ENCODE assay signal across 1 cellular context in genomic region chr6:144336900-144337299, GRCh38.
TF ChIP-seq lines count a peak whose summit lies in the region.

No MANE protein-coding gene starts in this region.

TF ChIP-seq in HepG2, 621 proteins besides CTCF, POLR2A, EP300 and RAD21:
- TF ChIP-seq ZNF670 (CRISPR knock-in tag; IDR thresholded peaks at IDR 0.05; ENCODE audit: borderline replicate concordance) (no peak), SALL1 (CRISPR knock-in tag; IDR thresholded peaks at IDR 0.05) (0 out of 2 replicates have a peak, but pooled peaks have one; percentile 16), PAX8 (CRISPR knock-in tag; IDR thresholded peaks at IDR 0.05; ENCODE audit: borderline replicate concordance) (no peak), ZNF646 (CRISPR knock-in tag; IDR thresholded peaks at IDR 0.05) (peak; percentile 91)
